In genomic region chr16:521381-522210, GRCh38 we compare ENCODE assay signal across 20 cellular contexts. TPM values are rescaled to one million over a fixed set of nuclear protein-coding genes. Genes with fewer than 3 reads are reported as not detected.
DNase-seq lines count a peak whose midpoint lies in the region; ATAC-seq and TF ChIP-seq lines count a peak whose summit lies in the region.
"Had no signal": no experiment of that assay in that cellular context is flagged by ENCODE, and none has a peak within 500 bp of the region (broad histone marks: within the 10 kb centered on the region; RNA-seq: fewer than 3 reads in every experiment).

No MANE protein-coding gene starts in this region.

- CTCF ChIA-PET in Calu3 (lab: Charles Lee): no interaction called here

- H3F3A ChIP-seq in OCI-LY1 (ENCODE audit: insufficient read depth, low read length): no peaks in the 10 kb centered on the region
- peaks cover 7% of the 10 kb centered on the region for H3F3A ChIP-seq in neural progenitor cell (ENCODE audit: low read depth)

- H3K36me3 ChIP-seq in OCI-LY1 (ENCODE audit: insufficient read depth, low read length): no peaks in the 10 kb centered on the region
- H3K36me3 ChIP-seq in esophagus squamous epithelium: peaks cover 0 to 36% (median 0%) of the 10 kb centered on the region in 3 donors
- H3K36me3 ChIP-seq in neural progenitor cell: no peaks in the 10 kb centered on the region
- peaks cover 0 to 47% (median 29%) of the 10 kb centered on the region in 6 donors for H3K36me3 ChIP-seq in spleen

- H3K9me3 Mint-ChIP-seq in Calu3 (ENCODE audit: low read depth, unreplicated experiment) (no peaks in the 10 kb centered on the region), neural progenitor cell (no peaks in the 10 kb centered on the region)
- H3K9me3 Mint-ChIP-seq: activated CD4-positive, alpha-beta memory T cell treated with anti-CD3 and anti-CD28 coated beads, Interleukin-2, amount 10 ng/mL, durations not matched to agents 7 days and 5 days; activated T-helper 1 cell treated with anti-CD3 and anti-CD28 coated beads, Interleukin-12 subunit alpha, Interleukin-12 subunit beta, Interleukin-2, Interleukin-4 antibody, amounts not matched to agents 30 ng/mL and 10 ng/mL and 1 ng/mL, durations not matched to agents 14 hours and 24 hours and 36 hours; effector memory CD8-positive, alpha-beta T cell; nephron; stimulated activated naive CD8-positive, alpha-beta T cell treated with anti-CD3 and anti-CD28 coated beads, Interleukin-15, amount 100 ng/mL, for 72 hours had no signal

- peak; percentile 41 for TF ChIP-seq CTCF in Calu3 (IDR thresholded peaks at IDR 0.05; ENCODE audit: unreplicated experiment)
- peak; percentile 20; the same call in 1 of the 2 replicates for TF ChIP-seq CTCF in OCI-LY1 (IDR thresholded peaks at IDR 0.05; ENCODE audit: low read length)
- peak in 5 of 6 experiments; percentile 31 to 60 (median 38) for TF ChIP-seq CTCF in esophagus squamous epithelium (IDR thresholded peaks at IDR 0.05)
- peak; percentile 35 for TF ChIP-seq CTCF in neural progenitor cell (IDR thresholded peaks at IDR 0.05)
- TF ChIP-seq CTCF in spleen (IDR thresholded peaks at IDR 0.05 in 8 of 11, conservative IDR thresholded peaks at IDR 0.05 in 3 of 11): no peak

- H3K4me1 Mint-ChIP-seq in Calu3 (ENCODE audit: low read depth, unreplicated experiment) (peaks cover 19% of the 10 kb centered on the region), neural progenitor cell (peaks cover 9% of the 10 kb centered on the region)

- H3K27me3 Mint-ChIP-seq in Calu3 (ENCODE audit: unreplicated experiment): no peaks in the 10 kb centered on the region
- H3K27me3 Mint-ChIP-seq in neural progenitor cell (ENCODE audit: insufficient read depth, low read depth): peaks cover 5% of the 10 kb centered on the region
- H3K27me3 Mint-ChIP-seq: activated CD4-positive, alpha-beta memory T cell treated with anti-CD3 and anti-CD28 coated beads, Interleukin-2, amount 10 ng/mL, durations not matched to agents 7 days and 5 days; effector memory CD8-positive, alpha-beta T cell; stimulated activated naive CD8-positive, alpha-beta T cell treated with anti-CD3 and anti-CD28 coated beads, Interleukin-15, amount 100 ng/mL, for 72 hours had no signal

- TF ChIP-seq POLR2A in esophagus squamous epithelium (IDR thresholded peaks at IDR 0.05) (no peak), spleen (IDR thresholded peaks at IDR 0.05) (no peak)

- H3K4me1 ChIP-seq in OCI-LY1 (ENCODE audit: insufficient read depth, low read length, severe bottlenecking) (peaks cover 15% of the 10 kb centered on the region), esophagus squamous epithelium (peaks cover 23 to 44% (median 24%) of the 10 kb centered on the region in 3 donors), neural progenitor cell (no peaks in the 10 kb centered on the region), spleen (peaks cover 13 to 42% (median 28%) of the 10 kb centered on the region in 6 donors)

- H3K4me3 Mint-ChIP-seq in Calu3 (ENCODE audit: low read depth, unreplicated experiment): no peak overlapping the region
- H3K4me3 Mint-ChIP-seq in neural progenitor cell: no peak overlapping the region
- H3K4me3 Mint-ChIP-seq: activated CD4-positive, alpha-beta memory T cell treated with anti-CD3 and anti-CD28 coated beads, Interleukin-2, amount 10 ng/mL, durations not matched to agents 7 days and 5 days; activated T-helper 1 cell treated with anti-CD3 and anti-CD28 coated beads, Interleukin-12 subunit alpha, Interleukin-12 subunit beta, Interleukin-2, Interleukin-4 antibody, amounts not matched to agents 30 ng/mL and 10 ng/mL and 1 ng/mL, durations not matched to agents 14 hours and 24 hours and 36 hours; effector memory CD8-positive, alpha-beta T cell; nephron; stimulated activated naive CD8-positive, alpha-beta T cell treated with anti-CD3 and anti-CD28 coated beads, Interleukin-15, amount 100 ng/mL, for 72 hours had no signal

- H3K79me2 ChIP-seq in OCI-LY1 (ENCODE audit: insufficient read depth, low read length): no peaks in the 10 kb centered on the region
- H3K79me2 ChIP-seq in neural progenitor cell (ENCODE audit: low read depth): peaks cover 10% of the 10 kb centered on the region

- ATAC-seq in GM18907 (IDR thresholded peaks at IDR 0.05; ENCODE audit: unreplicated experiment) (no peak), HG03354 (IDR thresholded peaks at IDR 0.05; ENCODE audit: poor library complexity, severe bottlenecking, unreplicated experiment) (no peak)
- ATAC-seq: effector memory CD8-positive, alpha-beta T cell; lower lobe of right lung; stimulated activated naive CD8-positive, alpha-beta T cell treated with anti-CD3 and anti-CD28 coated beads, Interleukin-15, amount 100 ng/mL, for 72 hours had no signal

- no TSS peak for BruUV-seq in Calu3 (replicated peaks; lab: Mats Ljungman, UMichigan)

- H3K27ac ChIP-seq in OCI-LY1 (ENCODE audit: low read depth, low read length, poor library complexity, severe bottlenecking) (no peak overlapping the region), esophagus squamous epithelium (peak overlapping the region in 1 of 4 donors; percentile 9), neural progenitor cell (no peak overlapping the region), spleen (no peak overlapping the region)
- H3K27ac ChIP-seq: lower lobe of right lung, vagina had no signal

- H3K27me3 ChIP-seq in OCI-LY1 (ENCODE audit: insufficient read depth, low read length): no peaks in the 10 kb centered on the region
- H3K27me3 ChIP-seq in esophagus squamous epithelium: no peaks in the 10 kb centered on the region
- H3K27me3 ChIP-seq in neural progenitor cell: no peaks in the 10 kb centered on the region
- no peaks in the 10 kb centered on the region for H3K27me3 ChIP-seq in spleen (replicated peaks in 1 of 7)
- H3K27me3 ChIP-seq: vagina had no signal

- H3K36me3 Mint-ChIP-seq in Calu3 (ENCODE audit: insufficient read depth, unreplicated experiment) (peaks cover 51% of the 10 kb centered on the region), neural progenitor cell (peaks cover 5% of the 10 kb centered on the region)

- peak overlapping the region; percentile 70 for H3K27ac Mint-ChIP-seq in Calu3 (ENCODE audit: unreplicated experiment)
- no peak overlapping the region for H3K27ac Mint-ChIP-seq in neural progenitor cell
- H3K27ac Mint-ChIP-seq: activated CD4-positive, alpha-beta memory T cell treated with anti-CD3 and anti-CD28 coated beads, Interleukin-2, amount 10 ng/mL, durations not matched to agents 7 days and 5 days; activated T-helper 1 cell treated with anti-CD3 and anti-CD28 coated beads, Interleukin-12 subunit alpha, Interleukin-12 subunit beta, Interleukin-2, Interleukin-4 antibody, amounts not matched to agents 30 ng/mL and 10 ng/mL and 1 ng/mL, durations not matched to agents 14 hours and 24 hours and 36 hours; effector memory CD8-positive, alpha-beta T cell; nephron; stimulated activated naive CD8-positive, alpha-beta T cell treated with anti-CD3 and anti-CD28 coated beads, Interleukin-15, amount 100 ng/mL, for 72 hours had no signal

- no peak overlapping the region for H3K9ac ChIP-seq in OCI-LY1 (ENCODE audit: low read length)
- no peak overlapping the region for H3K9ac ChIP-seq in neural progenitor cell

- H3K9me2 ChIP-seq in OCI-LY1 (ENCODE audit: low read depth, low read length): no peaks in the 10 kb centered on the region

- H3K4me3 ChIP-seq in OCI-LY1 (ENCODE audit: low read depth, low read length, poor library complexity, severe bottlenecking) (no peak overlapping the region), esophagus squamous epithelium (no peak overlapping the region), neural progenitor cell (no peak overlapping the region), spleen (no peak overlapping the region)
- H3K4me3 ChIP-seq: lower lobe of right lung, vagina had no signal

- H4K20me1 ChIP-seq in OCI-LY1 (ENCODE audit: insufficient read depth, low read length) (no peaks in the 10 kb centered on the region), neural progenitor cell (ENCODE audit: low read depth) (peaks cover 29% of the 10 kb centered on the region)

- intact Hi-C loops in Calu3 (cut with micrococcal nuclease; ENCODE audit: unreplicated experiment) (loop anchor here (10.0 kb wide), 1 partner anchor 113 kb away; the partner anchor contains the start of genes METTL26 and WFIKKN1), esophagus squamous epithelium (cut with DNase I) (no loop called here), spleen (cut with DNase I; ENCODE audit: low total_unique reads) (no loop called here)

- DNase-seq in Calu3 (peak; percentile 65), esophagus squamous epithelium (lab: John Stamatoyannopoulos, UW) (no peak), neural progenitor cell (ENCODE audit: low spot score) (no peak), spleen (no peak)
- DNase-seq in activated CD4-positive, CD25-positive, alpha-beta regulatory T cell treated with anti-CD3 and anti-CD28 coated beads, Interleukin-2, amount 50 U/mL, for 72 hours: no peak
- DNase-seq: activated CD4-positive, alpha-beta memory T cell treated with anti-CD3 and anti-CD28 coated beads, Interleukin-2, amount 10 ng/mL, durations not matched to agents 7 days and 5 days; caudate nucleus; effector memory CD8-positive, alpha-beta T cell; lower lobe of right lung; NCI-H1048; stimulated activated naive CD8-positive, alpha-beta T cell treated with anti-CD3 and anti-CD28 coated beads, Interleukin-15, amount 100 ng/mL, for 72 hours had no signal

- no peak overlapping the region for H2AFZ ChIP-seq in OCI-LY1 (ENCODE audit: low read length)
- H2AFZ ChIP-seq in neural progenitor cell (replicated peaks): no peak overlapping the region

- WGBS in esophagus squamous epithelium, 2 donors: 60 to 64% methylated on average over 7 to 21 of the region's 34 CpGs
- WGBS in spleen, 5 donors: 75 to 93% (median 90%) methylated on average over 23 to 34 of the region's 34 CpGs

- H3K9me3 ChIP-seq in OCI-LY1 (ENCODE audit: low read length) (no peaks in the 10 kb centered on the region), esophagus squamous epithelium (no peaks in the 10 kb centered on the region), neural progenitor cell (ENCODE audit: low read depth) (no peaks in the 10 kb centered on the region), spleen (no peaks in the 10 kb centered on the region)
- H3K9me3 ChIP-seq: lower lobe of right lung, vagina had no signal

- H3K4me2 ChIP-seq in OCI-LY1 (ENCODE audit: low read length): no peak overlapping the region
- no peak overlapping the region for H3K4me2 ChIP-seq in neural progenitor cell

RNA-seq across cellular contexts. Expression of gene CAPN15, which starts 5.9 kb away (rescaled TPM):
- total RNA-seq in Calu3 (2022): 108 and 120 TPM in 2 replicates
- total RNA-seq in esophagus squamous epithelium: 10 to 100 TPM; 29.4 to 69.6 (median 52.4) TPM
- 6.8 and 41.0 TPM in 2 replicates for total RNA-seq in neural progenitor cell (ENCODE audit: low replicate concordance)
- total RNA-seq in spleen: 10 to 100 TPM; 48.1 to 71.7 (median 63.9) TPM
- 10 to 100 TPM; 25.8 to 65.0 (median 36.4) TPM for polyA plus RNA-seq in spleen

RNA-seq across cellular contexts. Expression of gene PRR35, which starts 38.6 kb away (rescaled TPM):
- total RNA-seq in Calu3 (2022) (not detected in 2 replicates), esophagus squamous epithelium (not detected), neural progenitor cell (ENCODE audit: low replicate concordance) (not detected in 2 replicates), spleen (not detected)
- not detected for polyA plus RNA-seq in spleen
- total RNA-seq: activated CD4-positive, alpha-beta memory T cell treated with anti-CD3 and anti-CD28 coated beads, Interleukin-2, amount 10 ng/mL, durations not matched to agents 7 days and 5 days; activated T-helper 1 cell treated with anti-CD3 and anti-CD28 coated beads, Interleukin-12 subunit alpha, Interleukin-12 subunit beta, Interleukin-2, Interleukin-4 antibody, amounts not matched to agents 30 ng/mL and 10 ng/mL and 1 ng/mL, durations not matched to agents 14 hours and 24 hours and 36 hours; fibroblast of villous mesenchyme; H4; lower lobe of right lung; pulmonary artery endothelial cell; vagina had no signal

RNA-seq across cellular contexts. Expression of gene NHLRC4, which starts 45.2 kb away (rescaled TPM):
- total RNA-seq in Calu3 (2022) (not detected in 2 replicates), esophagus squamous epithelium (under 1 TPM in 3 of 4 donors, not detected in 1; 0.09 to 0.95 (median 0.59) TPM), neural progenitor cell (ENCODE audit: low replicate concordance) (0.28 TPM in 1 of 2 replicates, not detected in the other), spleen (1 to 10 TPM; 1.5 to 8.8 (median 4.5) TPM)
- polyA plus RNA-seq in spleen: 1 to 10 TPM; 2.7 to 4.7 (median 3.6) TPM

RNA-seq across cellular contexts. Expression of gene PIGQ, which starts 48.2 kb away (rescaled TPM):
- total RNA-seq in Calu3 (2022) (101 and 106 TPM in 2 replicates), esophagus squamous epithelium (10 to 100 TPM; 15.9 to 24.0 (median 20.4) TPM), neural progenitor cell (ENCODE audit: low replicate concordance) (16.1 and 60.7 TPM in 2 replicates), spleen (10 to 100 TPM; 36.1 to 42.7 (median 39.2) TPM)
- 10 to 100 TPM; 20.7 to 70.5 (median 42.2) TPM for polyA plus RNA-seq in spleen

Comparison
In these comparisons a context has a peak if more than half of its experiments do, and no peak if none do; other contexts are left out.
1. CTCF ChIP-seq: peak in Calu3 (single experiment), OCI-LY1 (single experiment), esophagus squamous epithelium (5 of 6) and neural progenitor cell (single experiment); none in spleen (0 of 11).